Comparison of ENCODE assay signal across 8 cellular contexts in the genomic region with DNA sequence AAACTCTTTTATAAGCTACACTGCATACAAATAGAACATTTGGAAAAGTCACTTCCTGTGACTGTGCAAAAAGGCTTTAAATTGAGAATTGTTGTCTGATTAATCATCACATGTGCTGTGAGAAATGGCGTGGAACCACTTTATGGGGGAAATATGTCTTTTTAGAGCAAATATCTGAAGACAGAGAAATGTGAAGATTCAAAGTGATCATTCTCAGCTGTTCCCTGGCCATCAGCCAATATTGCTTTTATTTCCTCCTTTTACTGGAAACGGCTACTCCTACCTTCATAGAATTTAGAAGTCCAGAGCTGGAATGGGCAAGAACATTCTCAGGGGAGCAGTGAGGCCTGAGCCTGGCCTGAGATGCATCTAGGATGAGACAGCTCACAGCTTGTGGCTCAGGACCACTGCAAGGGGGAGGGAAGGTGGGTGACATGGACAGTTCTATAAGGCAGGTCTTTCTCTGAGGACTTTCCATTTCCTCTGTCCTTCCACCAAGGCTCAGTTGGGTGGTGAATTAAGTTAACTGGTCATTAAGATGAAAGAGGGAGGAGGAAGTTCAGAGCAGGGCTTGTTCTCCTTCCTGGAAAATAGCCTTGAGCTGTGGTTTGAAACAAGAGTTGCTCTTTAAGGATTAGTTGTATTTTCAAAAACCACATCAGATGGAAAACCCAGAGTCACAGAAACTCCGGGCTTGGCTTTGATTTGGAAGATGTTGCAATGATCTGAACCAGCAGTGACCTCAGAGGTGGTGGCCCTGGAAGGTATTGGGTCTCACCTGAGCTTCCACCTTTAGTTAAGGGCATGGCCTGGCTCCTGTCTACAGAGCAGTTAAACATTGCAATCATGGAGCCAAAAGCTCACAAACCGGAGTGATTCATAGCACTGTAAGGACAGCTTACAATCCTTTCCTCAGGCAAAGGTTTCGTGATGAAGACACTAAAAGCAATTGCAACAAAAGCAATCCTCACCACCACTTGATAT.
DNase-seq lines count a peak whose midpoint lies in the region; ATAC-seq and TF ChIP-seq lines count a peak whose summit lies in the region.

No MANE protein-coding gene starts in this region.

- no peak for DNase-seq in A673 (ENCODE audit: low spot score)
- peak; percentile 87 for DNase-seq in M059J (ENCODE audit: low read depth)
- DNase-seq in mammary epithelial cell: peak; percentile 82
- DNase-seq in medulla oblongata (ENCODE audit: extremely low spot score): peak; percentile 45
- DNase-seq in lower leg skin (ENCODE audit: low spot score in 2 of 2): no peak
- DNase-seq in activated CD4-positive, alpha-beta T cell treated with anti-CD3 and anti-CD28 coated beads, Interleukin-2, amount 50 U/mL, for 48 hours: no peak

- H3K27me3 ChIP-seq in A673 (replicated peaks; ENCODE audit: insufficient read depth, low read depth, low read length, poor library complexity) (no peaks in the 10 kb centered on the region), mammary epithelial cell (ENCODE audit: insufficient read depth, low read length) (no peaks in the 10 kb centered on the region)

- H3K4me2 ChIP-seq in mammary epithelial cell (ENCODE audit: insufficient read depth, low read depth, low read length): no peak overlapping the region

- peaks cover 58% of the 10 kb centered on the region for H3K4me1 ChIP-seq in A673 (ENCODE audit: insufficient read depth, low read length, poor library complexity, severe bottlenecking)
- peaks cover 16% of the 10 kb centered on the region for H3K4me1 ChIP-seq in mammary epithelial cell (ENCODE audit: insufficient read depth, low read length)

- in situ Hi-C loops in mammary epithelial cell (cut with MboI; ENCODE audit: low sequenced_read_pairs in 2 of 2): no loop called here

- H2AFZ ChIP-seq in mammary epithelial cell (ENCODE audit: low read depth, low read length): no peak overlapping the region

- ATAC-seq in GM21723 (IDR thresholded peaks at IDR 0.05; ENCODE audit: unreplicated experiment): no peak
- ATAC-seq in GM19452 (IDR thresholded peaks at IDR 0.05; ENCODE audit: unreplicated experiment): no peak

- no peaks in the 10 kb centered on the region for H4K20me1 ChIP-seq in mammary epithelial cell (ENCODE audit: insufficient read depth, low read length)

- no peak overlapping the region for H3K4me3 ChIP-seq in A673 (ENCODE audit: low read depth, low read length, poor library complexity, severe bottlenecking)
- H3K4me3 ChIP-seq in mammary epithelial cell (replicated peaks in 1 of 3; ENCODE audit: insufficient read depth in 1 of 3, low read depth in 2 of 3, low read length in 3 of 3): no peak overlapping the region
- H3K4me3 ChIP-seq in lower leg skin (ENCODE audit: low read depth, poor library complexity, severe bottlenecking): no peak overlapping the region

- CTCF ChIA-PET in A673 (lab: Charles Lee) (no interaction called here), mammary epithelial cell (lab: Charles Lee; ENCODE audit: low non-redundant PET) (interaction anchor here (0.7 kb wide), 1 partner anchor 10 kb away, joined by 4 read pairs; no protein-coding TSS in a partner anchor)

- H3K9me3 ChIP-seq in A673 (ENCODE audit: low read depth, low read length, poor library complexity, severe bottlenecking) (no peaks in the 10 kb centered on the region), mammary epithelial cell (replicated peaks; ENCODE audit: insufficient read depth, low read length) (no peaks in the 10 kb centered on the region)

- TF ChIP-seq POLR2A in lower leg skin (IDR thresholded peaks at IDR 0.05): no peak

- dilution Hi-C loops in mammary epithelial cell (cut with HindIII; ENCODE audit: low sequenced_read_pairs): no loop called here

- peak overlapping the region; percentile 88 for H3K27ac ChIP-seq in A673 (ENCODE audit: low read depth, low read length, poor library complexity, severe bottlenecking)
- H3K27ac ChIP-seq in mammary epithelial cell (ENCODE audit: insufficient read depth, low read depth, low read length): no peak overlapping the region

- no peaks in the 10 kb centered on the region for H3K36me3 ChIP-seq in A673 (ENCODE audit: insufficient read depth, low read length, poor library complexity, severe bottlenecking)
- no peaks in the 10 kb centered on the region for H3K36me3 ChIP-seq in mammary epithelial cell (ENCODE audit: insufficient read depth, low read length)

- H3K79me2 ChIP-seq in mammary epithelial cell (ENCODE audit: insufficient read depth, low read length): no peaks in the 10 kb centered on the region

- TF ChIP-seq CTCF in A673 (conservative IDR thresholded peaks at IDR 0.05; ENCODE audit: low read depth, low read length): no peak
- TF ChIP-seq CTCF in mammary epithelial cell (conservative IDR thresholded peaks at IDR 0.05 in 1 of 2, IDR thresholded peaks at IDR 0.05 in 1 of 2; ENCODE audit: extremely low read depth in 1 of 2, insufficient read depth in 1 of 2, low read depth in 1 of 2, low read length in 2 of 2): no peak
- TF ChIP-seq CTCF in lower leg skin (IDR thresholded peaks at IDR 0.05): no peak

- WGBS in mammary epithelial cell (ENCODE audit: low coverage, missing lambda C conversion rate): 25% methylated on average over 4 of the region's 5 CpGs
- WGBS in lower leg skin, 2 donors: 32 to 35% methylated on average over 5 of the region's 5 CpGs

- BruUV-seq in A673 (replicated peaks; lab: Mats Ljungman, UMichigan) (TSS peak; percentile 5), mammary epithelial cell (replicated peaks; lab: Mats Ljungman, UMichigan) (no TSS peak)

- POLR2A ChIA-PET in A673 (lab: Charles Lee; ENCODE audit: low non-redundant PET): interaction anchor here (0.5 to 0.8 kb wide), 2 partner anchors 19 to 25 kb away, joined by 3 read pairs; no protein-coding TSS in a partner anchor

- H3K9ac ChIP-seq in mammary epithelial cell (ENCODE audit: insufficient read depth, low read length): no peak overlapping the region

- intact Hi-C loops in A673 (cut with micrococcal nuclease; ENCODE audit: unreplicated experiment) (no loop called here), mammary epithelial cell (cut with micrococcal nuclease) (no loop called here), lower leg skin (cut with DNase I; ENCODE audit: low total_unique reads) (no loop called here)

Comparison
In these comparisons a context has a peak if more than half of its experiments do, and no peak if none do; other contexts are left out.
1. DNase-seq: peak in M059J (single experiment), mammary epithelial cell (single experiment) and medulla oblongata (single experiment); none in A673 (single experiment), lower leg skin (0 of 2) and activated CD4-positive, alpha-beta T cell treated with anti-CD3 and anti-CD28 coated beads, Interleukin-2, amount 50 U/mL, for 48 hours (0 of 2).